ENCODE assay signal across 21 cellular contexts in genomic region chr12:49932746-49933145, GRCh38. TPM values are rescaled to one million over a fixed set of nuclear protein-coding genes. Genes with fewer than 3 reads are reported as not detected.
DNase-seq lines count a peak whose midpoint lies in the region; ATAC-seq, FAIRE-seq and TF ChIP-seq lines count a peak whose summit lies in the region.
"Had no signal": no experiment of that assay in that cellular context is flagged by ENCODE, and none has a peak within 500 bp of the region (broad histone marks: within the 10 kb centered on the region; RNA-seq: fewer than 3 reads in every experiment).

No MANE protein-coding gene starts in this region.

- no peaks in the 10 kb centered on the region for H3K36me3 ChIP-seq in IMR-90 (ENCODE audit: control insufficient read depth, insufficient read depth, low read length)
- no peaks in the 10 kb centered on the region for H3K36me3 ChIP-seq in endodermal cell (ENCODE audit: control insufficient read depth, insufficient read depth, low read length)
- H3K36me3 ChIP-seq in upper lobe of right lung = no peaks in the 10 kb centered on the region
- H3K36me3 ChIP-seq in Caco-2 (ENCODE audit: control insufficient read depth, insufficient read depth, low read length) = no peaks in the 10 kb centered on the region
- H3K36me3 ChIP-seq: BE2C had no signal

- CTCF ChIA-PET in IMR-90 (lab: Yijun Ruan, JAX) = interaction anchor here (0.7 to 0.9 kb wide), 2 partner anchors 13 to 155 kb away, joined by 3 read pairs; no protein-coding TSS in a partner anchor
- CTCF ChIA-PET in Caco-2 (lab: Charles Lee) = interaction anchor here (0.6 to 1.0 kb wide), 3 partner anchors 7 to 66 kb away, joined by 3 to 6 read pairs (median 3); no protein-coding TSS in a partner anchor

- intact Hi-C loops in IMR-90 (cut with micrococcal nuclease) (no loop called here), upper lobe of right lung (cut with DNase I) (no loop called here), Caco-2 (cut with micrococcal nuclease; ENCODE audit: unreplicated experiment) (no loop called here)

- H2AK5ac ChIP-seq in IMR-90 (ENCODE audit: low read depth, low read length) = peak overlapping the region; percentile 26; the same call in 1 of the 2 replicates

- no peak overlapping the region for H3K14ac ChIP-seq in IMR-90 (replicated peaks; ENCODE audit: low read depth, low read length)

- in situ Hi-C loops in IMR-90 (cut with MboI; ENCODE audit: low sequenced_read_pairs) = no loop called here

- H3K27me3 ChIP-seq in IMR-90 (ENCODE audit: control insufficient read depth, insufficient read depth, low read length) (no peaks in the 10 kb centered on the region; the same call in 1 of the 2 replicates), endodermal cell (ENCODE audit: control insufficient read depth, insufficient read depth, low read length, poor library complexity, severe bottlenecking) (peaks cover 12% of the 10 kb centered on the region), upper lobe of right lung (no peaks in the 10 kb centered on the region), Caco-2 (replicated peaks; ENCODE audit: control insufficient read depth, insufficient read depth, low read length) (no peaks in the 10 kb centered on the region)
- H3K27me3 ChIP-seq: BE2C had no signal

- H3K27ac Mint-ChIP-seq in endodermal cell (no peak overlapping the region), Caco-2 (ENCODE audit: unreplicated experiment) (no peak overlapping the region)
- H3K27ac Mint-ChIP-seq: CD4-positive, alpha-beta memory T cell had no signal

- POLR2A ChIA-PET in IMR-90 (lab: Charles Lee; ENCODE audit: unreplicated experiment) (no interaction called here), Caco-2 (lab: Charles Lee) (no interaction called here)

- TF ChIP-seq POLR2A in IMR-90 (IDR thresholded peaks at IDR 0.05; ENCODE audit: low read depth, low read length) = no peak

- H3K9me3 Mint-ChIP-seq in endodermal cell (no peaks in the 10 kb centered on the region), Caco-2 (ENCODE audit: unreplicated experiment) (no peaks in the 10 kb centered on the region)
- H3K9me3 Mint-ChIP-seq: CD4-positive, alpha-beta memory T cell had no signal

- TF ChIP-seq CTCF in IMR-90 (conservative IDR thresholded peaks at IDR 0.05; ENCODE audit: low read depth, low read length) (no peak), endodermal cell (conservative IDR thresholded peaks at IDR 0.05) (no peak), upper lobe of right lung (IDR thresholded peaks at IDR 0.05) (no peak), Caco-2 (IDR thresholded peaks at IDR 0.05; ENCODE audit: insufficient read depth in 1 of 2, low read depth in 1 of 2, low read length in 1 of 2, severe bottlenecking in 1 of 2, unreplicated experiment in 1 of 2) (no peak)

- dilution Hi-C loops in IMR-90 (cut with HindIII; ENCODE audit: low sequenced_read_pairs, unreplicated experiment) = no loop called here

- H3K27me3 Mint-ChIP-seq in endodermal cell (ENCODE audit: insufficient read depth) (peaks cover 21% of the 10 kb centered on the region), Caco-2 (ENCODE audit: insufficient read depth, unreplicated experiment) (no peaks in the 10 kb centered on the region)

- no peaks in the 10 kb centered on the region for H3K9me3 ChIP-seq in IMR-90 (ENCODE audit: control insufficient read depth, insufficient read depth, low read length)
- H3K9me3 ChIP-seq in endodermal cell (ENCODE audit: control insufficient read depth, low read length) = no peaks in the 10 kb centered on the region
- no peaks in the 10 kb centered on the region for H3K9me3 ChIP-seq in upper lobe of right lung
- H3K9me3 ChIP-seq in Caco-2 = no peaks in the 10 kb centered on the region
- H3K9me3 ChIP-seq: BE2C had no signal

- H3K9me1 ChIP-seq in IMR-90 (ENCODE audit: insufficient read depth, low read length) = no peaks in the 10 kb centered on the region

- 91% methylated on average over 2 of the region's 6 CpGs; no CpG with 5 or more reads in 1 of the 2 experiments for WGBS in IMR-90 (ENCODE audit: extremely low coverage in 2 of 2, insufficient read length in 1 of 2), 2 experiments
- WGBS in endodermal cell (ENCODE audit: insufficient coverage in 1 of 2, insufficient read length in 1 of 2), 2 experiments = 88 to 91% methylated on average over 3 to 6 of the region's 6 CpGs

- H3K23ac ChIP-seq in IMR-90 (ENCODE audit: low read depth, low read length) = no peak overlapping the region

- H3K18ac ChIP-seq in IMR-90 (ENCODE audit: low read depth, low read length) = no peak overlapping the region

- H3K4me1 ChIP-seq in IMR-90 (ENCODE audit: control insufficient read depth, insufficient read depth, low read length) (peaks cover 2% of the 10 kb centered on the region; the same call in 1 of the 2 replicates), endodermal cell (ENCODE audit: control insufficient read depth, insufficient read depth, low read length) (no peaks in the 10 kb centered on the region), upper lobe of right lung (no peaks in the 10 kb centered on the region), Caco-2 (no peaks in the 10 kb centered on the region)

- peak overlapping the region; percentile 67 for H2AFZ ChIP-seq in IMR-90 (replicated peaks; ENCODE audit: low read length, poor library complexity)

- H3K56ac ChIP-seq in IMR-90 (ENCODE audit: extremely low read depth, insufficient read depth, low read length) = no peak overlapping the region

- H3K36me3 Mint-ChIP-seq in endodermal cell (ENCODE audit: low read depth) (no peaks in the 10 kb centered on the region), Caco-2 (ENCODE audit: insufficient read depth, unreplicated experiment) (no peaks in the 10 kb centered on the region)
- H3K36me3 Mint-ChIP-seq: CD4-positive, alpha-beta memory T cell had no signal

- H3K9ac ChIP-seq in IMR-90 (ENCODE audit: low read depth, low read length) = no peak overlapping the region
- no peak overlapping the region for H3K9ac ChIP-seq in endodermal cell (ENCODE audit: extremely low read depth, low read length, poor library complexity, severe bottlenecking)

- H2BK5ac ChIP-seq in IMR-90 (ENCODE audit: low read depth, low read length, poor library complexity, severe bottlenecking) = no peak overlapping the region

- no peak overlapping the region for H4K91ac ChIP-seq in IMR-90 (ENCODE audit: insufficient read depth, low read depth, low read length)

- no peaks in the 10 kb centered on the region for H3K79me1 ChIP-seq in IMR-90 (ENCODE audit: low read depth in 1 of 2, low read length in 2 of 2)

- no peak overlapping the region for H4K5ac ChIP-seq in IMR-90 (ENCODE audit: low read depth, low read length)

- H3K4me1 Mint-ChIP-seq in endodermal cell (no peaks in the 10 kb centered on the region), Caco-2 (ENCODE audit: low read depth, unreplicated experiment) (no peaks in the 10 kb centered on the region)
- H3K4me1 Mint-ChIP-seq: CD4-positive, alpha-beta memory T cell had no signal

- no TSS peak for BruUV-seq in IMR-90 (replicated peaks; lab: Mats Ljungman, UMichigan)
- BruUV-seq in Caco-2 (replicated peaks; lab: Mats Ljungman, UMichigan) = no TSS peak

- no peak overlapping the region for H2BK15ac ChIP-seq in IMR-90 (ENCODE audit: low read depth, low read length)

- H3K4ac ChIP-seq in IMR-90 (ENCODE audit: low read depth, low read length) = no peak overlapping the region

- H3K27ac ChIP-seq in IMR-90 (ENCODE audit: insufficient read depth, low read length) = no peak overlapping the region
- H3K27ac ChIP-seq in endodermal cell (ENCODE audit: low read depth, low read length) = no peak overlapping the region
- H3K27ac ChIP-seq in upper lobe of right lung = no peak overlapping the region
- H3K27ac ChIP-seq: C4-2B, HL-60 had no signal

- FAIRE-seq in HTR-8/SVneo (lab: Jason Lieb, UNC) = no peak
- FAIRE-seq: A204.1, D721Med, G401.6, GM12891 had no signal

- no peaks in the 10 kb centered on the region for H4K20me1 ChIP-seq in IMR-90 (ENCODE audit: insufficient read depth, low read length)

- H3K4me2 ChIP-seq in IMR-90 (ENCODE audit: low read depth, low read length) = no peak overlapping the region

- H2BK120ac ChIP-seq in IMR-90 (ENCODE audit: low read depth, low read length) = no peak overlapping the region

- TF ChIP-seq RAD21 in IMR-90 (IDR thresholded peaks at IDR 0.05; ENCODE audit: low read length) = no peak

- H2BK20ac ChIP-seq in IMR-90 (ENCODE audit: low read depth, low read length) = no peak overlapping the region

- no peak overlapping the region for H2AK9ac ChIP-seq in IMR-90 (replicated peaks; ENCODE audit: low read depth, low read length, poor library complexity)

- ATAC-seq in IMR-90 (ENCODE audit: low read depth) (no peak), upper lobe of right lung (no peak)
- ATAC-seq: HCT116 had no signal

- peak; percentile 6 for DNase-seq in IMR-90
- DNase-seq in endodermal cell = peak; percentile 41
- DNase-seq in mesenteric fat pad (ENCODE audit: low spot score) = peak; percentile 45
- DNase-seq in upper lobe of right lung = peak; percentile 21
- no peak for DNase-seq in NCI-H1436 (lab: John Stamatoyannopoulos, UW)
- no peak for DNase-seq in HTR-8/SVneo (ENCODE audit: insufficient read length, low spot score)
- DNase-seq in Caco-2 = no peak
- DNase-seq: BE2C; CD4-positive, alpha-beta memory T cell; DMS153; DMS79 treated with DMSO at 0.1 percent for 48 hours; EL had no signal

- H3K4me3 ChIP-seq in IMR-90 (ENCODE audit: insufficient read depth, low read depth, low read length) (no peak overlapping the region), endodermal cell (ENCODE audit: low read length) (no peak overlapping the region), upper lobe of right lung (no peak overlapping the region), Caco-2 (ENCODE audit: low read depth, low read length) (no peak overlapping the region)

- H3K4me3 Mint-ChIP-seq in endodermal cell = no peak overlapping the region
- H3K4me3 Mint-ChIP-seq in Caco-2 (ENCODE audit: unreplicated experiment) = no peak overlapping the region
- H3K4me3 Mint-ChIP-seq: CD4-positive, alpha-beta memory T cell had no signal

- no peak overlapping the region for H4K8ac ChIP-seq in IMR-90 (ENCODE audit: low read depth in 2 of 2, low read length in 2 of 2)

RNA-seq across cellular contexts. Expression of gene AQP2, which starts 17.8 kb away (rescaled TPM):
- total RNA-seq in IMR-90 (2012; rRNA removed) (not detected in 2 replicates), endodermal cell (not detected), mesenteric fat pad (not detected), upper lobe of right lung (not detected), Caco-2 (2022) (not detected in 2 replicates)
- polyA plus RNA-seq in IMR-90 (2012; rRNA removed) = not detected in 2 replicates
- not detected in 2 replicates for polyA plus RNA-seq in IMR-90 (2012; cell fraction: cytosol; rRNA removed)
- not detected in 2 replicates for polyA plus RNA-seq in IMR-90 (2012; cell fraction: nucleus; rRNA removed; ENCODE audit: low replicate concordance)
- polyA plus RNA-seq in endodermal cell (2013, experiment 1 of 2) = not detected
- not detected for polyA plus RNA-seq in endodermal cell (2013, experiment 2 of 2)
- total RNA-seq: CD4-positive, alpha-beta memory T cell; H4 had no signal
- polyA plus RNA-seq: AG04450; CD4-positive, alpha-beta memory T cell had no signal

RNA-seq across cellular contexts. Expression of gene AQP5, which starts 28.9 kb away (rescaled TPM):
- total RNA-seq in IMR-90 (2012; rRNA removed) = not detected in 2 replicates
- not detected in 2 replicates for polyA plus RNA-seq in IMR-90 (2012; rRNA removed)
- not detected in 2 replicates for polyA plus RNA-seq in IMR-90 (2012; cell fraction: cytosol; rRNA removed)
- polyA plus RNA-seq in IMR-90 (2012; cell fraction: nucleus; rRNA removed; ENCODE audit: low replicate concordance) = 0.10 TPM in 1 of 2 replicates, not detected in the other
- total RNA-seq in endodermal cell = under 1 TPM; 0.62 to 0.77 TPM
- polyA plus RNA-seq in endodermal cell (2013, experiment 1 of 2) = 0.36 TPM
- 0.25 TPM for polyA plus RNA-seq in endodermal cell (2013, experiment 2 of 2)
- not detected for total RNA-seq in mesenteric fat pad
- 14.3 TPM for total RNA-seq in upper lobe of right lung
- total RNA-seq in Caco-2 (2022) = not detected in 2 replicates
- total RNA-seq: CD4-positive, alpha-beta memory T cell; H4 had no signal
- polyA plus RNA-seq: AG04450; CD4-positive, alpha-beta memory T cell had no signal

RNA-seq across cellular contexts. Expression of gene FAIM2, which starts 29.0 kb away (rescaled TPM):
- total RNA-seq in IMR-90 (2012; rRNA removed) = 0.72 and 0.83 TPM in 2 replicates
- polyA plus RNA-seq in IMR-90 (2012; rRNA removed) = 5.0 and 5.3 TPM in 2 replicates
- 6.5 and 8.2 TPM in 2 replicates for polyA plus RNA-seq in IMR-90 (2012; cell fraction: cytosol; rRNA removed)
- 2.1 and 3.4 TPM in 2 replicates for polyA plus RNA-seq in IMR-90 (2012; cell fraction: nucleus; rRNA removed; ENCODE audit: low replicate concordance)
- not detected for total RNA-seq in endodermal cell
- polyA plus RNA-seq in endodermal cell (2013, experiment 1 of 2) = 4.4 TPM
- polyA plus RNA-seq in endodermal cell (2013, experiment 2 of 2) = 3.2 TPM
- 0.35 TPM for total RNA-seq in mesenteric fat pad
- total RNA-seq in upper lobe of right lung = 1.2 TPM
- 0.07 and 0.09 TPM in 2 replicates for total RNA-seq in Caco-2 (2022)

RNA-seq across cellular contexts. Expression of gene AQP6, which starts 40.0 kb away (rescaled TPM):
- total RNA-seq in IMR-90 (2012; rRNA removed) (not detected in 2 replicates), endodermal cell (under 1 TPM in 1 of 2 donors, not detected in 1; 0.20 TPM), mesenteric fat pad (not detected), upper lobe of right lung (0.35 TPM), Caco-2 (2022) (not detected in 2 replicates)
- polyA plus RNA-seq in IMR-90 (2012; rRNA removed) = not detected in 2 replicates
- not detected in 2 replicates for polyA plus RNA-seq in IMR-90 (2012; cell fraction: cytosol; rRNA removed)
- 0.01 and 0.03 TPM in 2 replicates for polyA plus RNA-seq in IMR-90 (2012; cell fraction: nucleus; rRNA removed; ENCODE audit: low replicate concordance)
- polyA plus RNA-seq in endodermal cell (2013, experiment 1 of 2) = 0.28 TPM
- polyA plus RNA-seq in endodermal cell (2013, experiment 2 of 2) = 0.04 TPM
- total RNA-seq: CD4-positive, alpha-beta memory T cell had no signal
- polyA plus RNA-seq: AG04450; CD4-positive, alpha-beta memory T cell had no signal

Comparison
In these comparisons a context has a peak if more than half of its experiments do, and no peak if none do; other contexts are left out.
1. DNase-seq: peak in IMR-90 (single experiment), endodermal cell (single experiment), mesenteric fat pad (single experiment) and upper lobe of right lung (single experiment); none in NCI-H1436 (single experiment), HTR-8/SVneo (single experiment) and Caco-2 (0 of 2).